ENCODE assay signal across 1 cellular context in the genomic region with DNA sequence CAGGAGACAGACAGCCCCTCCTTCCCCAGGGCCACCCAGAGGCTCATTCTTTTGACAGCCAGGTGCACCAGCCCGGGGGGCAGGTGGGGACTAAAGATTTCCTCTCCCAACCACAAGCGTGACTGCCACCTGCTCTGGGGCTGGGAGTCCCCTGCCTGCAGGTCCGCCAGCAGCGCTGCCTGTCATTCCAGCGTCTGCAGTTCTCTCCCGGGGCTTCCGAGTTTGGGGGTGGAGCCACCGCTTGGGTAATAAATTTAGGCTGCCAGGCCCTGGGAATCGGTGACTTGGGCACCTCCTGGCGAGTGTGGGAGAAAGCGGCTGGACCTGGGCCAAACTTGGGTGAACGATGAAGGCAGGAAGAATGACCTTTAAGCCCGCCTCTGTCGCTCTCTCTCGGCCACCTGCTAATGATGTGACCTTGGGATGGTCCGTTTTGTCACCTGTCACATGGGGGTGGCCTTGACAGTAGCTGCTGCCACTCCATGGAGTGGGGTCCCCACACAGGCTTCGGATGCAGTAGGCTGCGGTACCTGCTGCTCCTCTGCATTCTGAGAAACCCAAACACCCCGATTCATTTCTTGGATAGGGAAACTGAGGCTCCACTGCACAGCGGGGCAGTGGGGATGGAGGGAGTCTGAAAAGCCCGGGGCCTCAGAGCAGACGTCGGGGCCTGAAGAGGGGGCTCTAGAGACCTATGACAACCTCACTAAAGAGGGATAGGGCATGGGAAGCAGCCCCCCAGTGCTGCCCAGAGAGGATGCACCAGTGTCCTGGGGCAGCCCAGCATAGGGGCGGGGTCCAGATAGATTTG.
TF ChIP-seq lines count a peak whose summit lies in the region.

No MANE protein-coding gene starts in this region.

TF ChIP-seq in HepG2, 621 proteins besides CTCF, POLR2A, EP300 and RAD21 (continued from another document and continues in another):
- TF ChIP-seq ZBTB3 (CRISPR knock-in tag; IDR thresholded peaks at IDR 0.05; ENCODE audit: borderline replicate concordance, low read depth) (no peak), FOXA1 (IDR thresholded peaks at IDR 0.05) (no peak), FOXA1 (CRISPR knock-in tag; IDR thresholded peaks at IDR 0.05) (no peak), ZSCAN30 (CRISPR knock-in tag; IDR thresholded peaks at IDR 0.05) (no peak), HNRNPH1 (optimal IDR thresholded peaks at IDR 0.05; ENCODE audit: low read depth, low read length) (no peak), PAF1 (CRISPR knock-in tag; IDR thresholded peaks at IDR 0.05) (peak; percentile 70), MEIS1 (CRISPR knock-in tag; IDR thresholded peaks at IDR 0.05; ENCODE audit: borderline replicate concordance) (peak; percentile 79; the same call in 1 of the 2 replicates), REXO4 (CRISPR knock-in tag; IDR thresholded peaks at IDR 0.05; ENCODE audit: borderline replicate concordance) (no peak), ZFAT (CRISPR knock-in tag; conservative IDR thresholded peaks at IDR 0.05) (no peak), EZH2 (conservative IDR thresholded peaks at IDR 0.05; ENCODE audit: low read depth, low read length) (no peak), ZBTB42 (CRISPR knock-in tag; IDR thresholded peaks at IDR 0.05) (no peak), ZNF816 (CRISPR knock-in tag; IDR thresholded peaks at IDR 0.05; ENCODE audit: borderline replicate concordance) (no peak), NFKB2 (CRISPR knock-in tag; IDR thresholded peaks at IDR 0.05; ENCODE audit: borderline replicate concordance) (peak; percentile 19; the same call in 1 of the 2 replicates), ZNF33B (CRISPR knock-in tag; IDR thresholded peaks at IDR 0.05) (peak; percentile 62; the same call in 1 of the 2 replicates), AGO2 (optimal IDR thresholded peaks at IDR 0.05; ENCODE audit: low read depth, low read length) (peak; percentile 50), ARHGAP35 (CRISPR knock-in tag; IDR thresholded peaks at IDR 0.05; ENCODE audit: borderline replicate concordance) (no peak), SYNCRIP (IDR thresholded peaks at IDR 0.05; ENCODE audit: insufficient read depth, low read depth, low read length) (no peak), YEATS4 (CRISPR knock-in tag; IDR thresholded peaks at IDR 0.05; ENCODE audit: borderline replicate concordance) (peak; percentile 59; the same call in 1 of the 2 replicates), KLF6 (CRISPR knock-in tag; IDR thresholded peaks at IDR 0.05) (0 out of 2 replicates have a peak, but pooled peaks have one; percentile 74), NKX3-1 (CRISPR knock-in tag; IDR thresholded peaks at IDR 0.05) (no peak), ATF7-NPFF (CRISPR knock-in tag; IDR thresholded peaks at IDR 0.05; ENCODE audit: low read depth) (peak; percentile 40; the same call in 1 of the 2 replicates), FOXM1 (CRISPR knock-in tag; IDR thresholded peaks at IDR 0.05) (no peak), TOPORS (CRISPR knock-in tag; IDR thresholded peaks at IDR 0.05) (no peak), ZNF543 (CRISPR knock-in tag; IDR thresholded peaks at IDR 0.05) (0 out of 2 replicates have a peak, but pooled peaks have one; percentile 43), MIER3 (CRISPR knock-in tag; IDR thresholded peaks at IDR 0.05; ENCODE audit: borderline replicate concordance) (no peak; the same call in 1 of the 2 replicates), ZNF296 (CRISPR knock-in tag; conservative IDR thresholded peaks at IDR 0.05) (no peak), ZIK1 (CRISPR knock-in tag; IDR thresholded peaks at IDR 0.05; ENCODE audit: borderline replicate concordance, low read depth) (peak; percentile 56; the same call in 1 of the 2 replicates), ZNF674 (CRISPR knock-in tag; IDR thresholded peaks at IDR 0.05; ENCODE audit: low read depth) (no peak)
- TF ChIP-seq, protein P1, sequence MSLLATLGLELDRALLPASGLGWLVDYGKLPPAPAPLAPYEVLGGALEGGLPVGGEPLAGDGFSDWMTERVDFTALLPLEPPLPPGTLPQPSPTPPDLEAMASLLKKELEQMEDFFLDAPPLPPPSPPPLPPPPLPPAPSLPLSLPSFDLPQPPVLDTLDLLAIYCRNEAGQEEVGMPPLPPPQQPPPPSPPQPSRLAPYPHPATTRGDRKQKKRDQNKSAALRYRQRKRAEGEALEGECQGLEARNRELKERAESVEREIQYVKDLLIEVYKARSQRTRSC (CRISPR knock-in tag; IDR thresholded peaks at IDR 0.05; ENCODE audit: low read depth): no peak
- TF ChIP-seq, protein P2, sequence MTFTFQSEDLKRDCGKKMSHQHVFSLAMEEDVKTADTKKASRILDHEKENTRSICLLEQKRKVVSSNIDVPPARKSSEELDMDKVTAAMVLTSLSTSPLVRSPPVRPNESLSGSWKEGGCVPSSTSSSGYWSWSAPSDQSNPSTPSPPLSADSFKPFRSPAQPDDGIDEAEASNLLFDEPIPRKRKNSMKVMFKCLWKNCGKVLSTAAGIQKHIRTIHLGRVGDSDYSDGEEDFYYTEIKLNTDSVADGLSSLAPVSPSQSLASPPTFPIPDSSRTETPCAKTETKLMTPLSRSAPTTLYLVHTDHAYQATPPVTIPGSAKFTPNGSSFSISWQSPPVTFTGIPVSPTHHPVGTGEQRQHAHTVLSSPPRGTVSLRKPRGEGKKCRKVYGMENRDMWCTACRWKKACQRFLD (CRISPR knock-in tag; IDR thresholded peaks at IDR 0.05; ENCODE audit: borderline replicate concordance): no peak
- TF ChIP-seq, protein P3, sequence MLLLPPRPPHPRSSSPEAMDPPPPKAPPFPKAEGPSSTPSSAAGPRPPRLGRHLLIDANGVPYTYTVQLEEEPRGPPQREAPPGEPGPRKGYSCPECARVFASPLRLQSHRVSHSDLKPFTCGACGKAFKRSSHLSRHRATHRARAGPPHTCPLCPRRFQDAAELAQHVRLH (CRISPR knock-in tag; IDR thresholded peaks at IDR 0.05; ENCODE audit: borderline replicate concordance, low read depth): no peak
- TF ChIP-seq, protein P4, sequence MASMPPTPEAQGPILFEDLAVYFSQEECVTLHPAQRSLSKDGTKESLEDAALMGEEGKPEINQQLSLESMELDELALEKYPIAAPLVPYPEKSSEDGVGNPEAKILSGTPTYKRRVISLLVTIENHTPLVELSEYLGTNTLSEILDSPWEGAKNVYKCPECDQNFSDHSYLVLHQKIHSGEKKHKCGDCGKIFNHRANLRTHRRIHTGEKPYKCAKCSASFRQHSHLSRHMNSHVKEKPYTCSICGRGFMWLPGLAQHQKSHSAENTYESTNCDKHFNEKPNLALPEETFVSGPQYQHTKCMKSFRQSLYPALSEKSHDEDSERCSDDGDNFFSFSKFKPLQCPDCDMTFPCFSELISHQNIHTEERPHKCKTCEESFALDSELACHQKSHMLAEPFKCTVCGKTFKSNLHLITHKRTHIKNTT (CRISPR knock-in tag; IDR thresholded peaks at IDR 0.05): no peak
- TF ChIP-seq, protein P5, sequence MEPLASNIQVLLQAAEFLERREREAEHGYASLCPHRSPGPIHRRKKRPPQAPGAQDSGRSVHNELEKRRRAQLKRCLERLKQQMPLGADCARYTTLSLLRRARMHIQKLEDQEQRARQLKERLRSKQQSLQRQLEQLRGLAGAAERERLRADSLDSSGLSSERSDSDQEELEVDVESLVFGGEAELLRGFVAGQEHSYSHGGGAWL (CRISPR knock-in tag; IDR thresholded peaks at IDR 0.05): no peak; the same call in 1 of the 2 replicates
- TF ChIP-seq, protein P6, sequence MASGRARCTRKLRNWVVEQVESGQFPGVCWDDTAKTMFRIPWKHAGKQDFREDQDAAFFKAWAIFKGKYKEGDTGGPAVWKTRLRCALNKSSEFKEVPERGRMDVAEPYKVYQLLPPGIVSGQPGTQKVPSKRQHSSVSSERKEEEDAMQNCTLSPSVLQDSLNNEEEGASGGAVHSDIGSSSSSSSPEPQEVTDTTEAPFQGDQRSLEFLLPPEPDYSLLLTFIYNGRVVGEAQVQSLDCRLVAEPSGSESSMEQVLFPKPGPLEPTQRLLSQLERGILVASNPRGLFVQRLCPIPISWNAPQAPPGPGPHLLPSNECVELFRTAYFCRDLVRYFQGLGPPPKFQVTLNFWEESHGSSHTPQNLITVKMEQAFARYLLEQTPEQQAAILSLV (CRISPR knock-in tag; IDR thresholded peaks at IDR 0.05; ENCODE audit: borderline replicate concordance): no peak; the same call in 1 of the 2 replicates
- TF ChIP-seq, protein P7, sequence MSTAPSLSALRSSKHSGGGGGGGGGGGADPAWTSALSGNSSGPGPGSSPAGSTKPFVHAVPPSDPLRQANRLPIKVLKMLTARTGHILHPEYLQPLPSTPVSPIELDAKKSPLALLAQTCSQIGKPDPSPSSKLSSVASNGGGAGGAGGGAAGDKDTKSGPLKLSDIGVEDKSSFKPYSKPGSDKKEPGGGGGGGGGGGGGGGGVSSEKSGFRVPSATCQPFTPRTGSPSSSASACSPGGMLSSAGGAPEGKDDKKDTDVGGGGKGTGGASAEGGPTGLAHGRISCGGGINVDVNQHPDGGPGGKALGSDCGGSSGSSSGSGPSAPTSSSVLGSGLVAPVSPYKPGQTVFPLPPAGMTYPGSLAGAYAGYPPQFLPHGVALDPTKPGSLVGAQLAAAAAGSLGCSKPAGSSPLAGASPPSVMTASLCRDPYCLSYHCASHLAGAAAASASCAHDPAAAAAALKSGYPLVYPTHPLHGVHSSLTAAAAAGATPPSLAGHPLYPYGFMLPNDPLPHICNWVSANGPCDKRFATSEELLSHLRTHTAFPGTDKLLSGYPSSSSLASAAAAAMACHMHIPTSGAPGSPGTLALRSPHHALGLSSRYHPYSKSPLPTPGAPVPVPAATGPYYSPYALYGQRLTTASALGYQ (CRISPR knock-in tag; IDR thresholded peaks at IDR 0.05): no peak
- TF ChIP-seq, protein P8, sequence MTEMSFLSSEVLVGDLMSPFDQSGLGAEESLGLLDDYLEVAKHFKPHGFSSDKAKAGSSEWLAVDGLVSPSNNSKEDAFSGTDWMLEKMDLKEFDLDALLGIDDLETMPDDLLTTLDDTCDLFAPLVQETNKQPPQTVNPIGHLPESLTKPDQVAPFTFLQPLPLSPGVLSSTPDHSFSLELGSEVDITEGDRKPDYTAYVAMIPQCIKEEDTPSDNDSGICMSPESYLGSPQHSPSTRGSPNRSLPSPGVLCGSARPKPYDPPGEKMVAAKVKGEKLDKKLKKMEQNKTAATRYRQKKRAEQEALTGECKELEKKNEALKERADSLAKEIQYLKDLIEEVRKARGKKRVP (CRISPR knock-in tag; IDR thresholded peaks at IDR 0.05): no peak
- TF ChIP-seq, protein P9, sequence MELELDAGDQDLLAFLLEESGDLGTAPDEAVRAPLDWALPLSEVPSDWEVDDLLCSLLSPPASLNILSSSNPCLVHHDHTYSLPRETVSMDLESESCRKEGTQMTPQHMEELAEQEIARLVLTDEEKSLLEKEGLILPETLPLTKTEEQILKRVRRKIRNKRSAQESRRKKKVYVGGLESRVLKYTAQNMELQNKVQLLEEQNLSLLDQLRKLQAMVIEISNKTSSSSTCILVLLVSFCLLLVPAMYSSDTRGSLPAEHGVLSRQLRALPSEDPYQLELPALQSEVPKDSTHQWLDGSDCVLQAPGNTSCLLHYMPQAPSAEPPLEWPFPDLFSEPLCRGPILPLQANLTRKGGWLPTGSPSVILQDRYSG (CRISPR knock-in tag; IDR thresholded peaks at IDR 0.05): no peak
- TF ChIP-seq, protein P10, sequence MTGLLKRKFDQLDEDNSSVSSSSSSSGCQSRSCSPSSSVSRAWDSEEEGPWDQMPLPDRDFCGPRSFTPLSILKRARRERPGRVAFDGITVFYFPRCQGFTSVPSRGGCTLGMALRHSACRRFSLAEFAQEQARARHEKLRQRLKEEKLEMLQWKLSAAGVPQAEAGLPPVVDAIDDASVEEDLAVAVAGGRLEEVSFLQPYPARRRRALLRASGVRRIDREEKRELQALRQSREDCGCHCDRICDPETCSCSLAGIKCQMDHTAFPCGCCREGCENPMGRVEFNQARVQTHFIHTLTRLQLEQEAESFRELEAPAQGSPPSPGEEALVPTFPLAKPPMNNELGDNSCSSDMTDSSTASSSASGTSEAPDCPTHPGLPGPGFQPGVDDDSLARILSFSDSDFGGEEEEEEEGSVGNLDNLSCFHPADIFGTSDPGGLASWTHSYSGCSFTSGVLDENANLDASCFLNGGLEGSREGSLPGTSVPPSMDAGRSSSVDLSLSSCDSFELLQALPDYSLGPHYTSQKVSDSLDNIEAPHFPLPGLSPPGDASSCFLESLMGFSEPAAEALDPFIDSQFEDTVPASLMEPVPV (CRISPR knock-in tag; IDR thresholded peaks at IDR 0.05): no peak
- TF ChIP-seq, protein P11, sequence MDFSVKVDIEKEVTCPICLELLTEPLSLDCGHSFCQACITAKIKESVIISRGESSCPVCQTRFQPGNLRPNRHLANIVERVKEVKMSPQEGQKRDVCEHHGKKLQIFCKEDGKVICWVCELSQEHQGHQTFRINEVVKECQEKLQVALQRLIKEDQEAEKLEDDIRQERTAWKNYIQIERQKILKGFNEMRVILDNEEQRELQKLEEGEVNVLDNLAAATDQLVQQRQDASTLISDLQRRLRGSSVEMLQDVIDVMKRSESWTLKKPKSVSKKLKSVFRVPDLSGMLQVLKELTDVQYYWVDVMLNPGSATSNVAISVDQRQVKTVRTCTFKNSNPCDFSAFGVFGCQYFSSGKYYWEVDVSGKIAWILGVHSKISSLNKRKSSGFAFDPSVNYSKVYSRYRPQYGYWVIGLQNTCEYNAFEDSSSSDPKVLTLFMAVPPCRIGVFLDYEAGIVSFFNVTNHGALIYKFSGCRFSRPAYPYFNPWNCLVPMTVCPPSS (IDR thresholded peaks at IDR 0.05): no peak
- TF ChIP-seq, protein P12, sequence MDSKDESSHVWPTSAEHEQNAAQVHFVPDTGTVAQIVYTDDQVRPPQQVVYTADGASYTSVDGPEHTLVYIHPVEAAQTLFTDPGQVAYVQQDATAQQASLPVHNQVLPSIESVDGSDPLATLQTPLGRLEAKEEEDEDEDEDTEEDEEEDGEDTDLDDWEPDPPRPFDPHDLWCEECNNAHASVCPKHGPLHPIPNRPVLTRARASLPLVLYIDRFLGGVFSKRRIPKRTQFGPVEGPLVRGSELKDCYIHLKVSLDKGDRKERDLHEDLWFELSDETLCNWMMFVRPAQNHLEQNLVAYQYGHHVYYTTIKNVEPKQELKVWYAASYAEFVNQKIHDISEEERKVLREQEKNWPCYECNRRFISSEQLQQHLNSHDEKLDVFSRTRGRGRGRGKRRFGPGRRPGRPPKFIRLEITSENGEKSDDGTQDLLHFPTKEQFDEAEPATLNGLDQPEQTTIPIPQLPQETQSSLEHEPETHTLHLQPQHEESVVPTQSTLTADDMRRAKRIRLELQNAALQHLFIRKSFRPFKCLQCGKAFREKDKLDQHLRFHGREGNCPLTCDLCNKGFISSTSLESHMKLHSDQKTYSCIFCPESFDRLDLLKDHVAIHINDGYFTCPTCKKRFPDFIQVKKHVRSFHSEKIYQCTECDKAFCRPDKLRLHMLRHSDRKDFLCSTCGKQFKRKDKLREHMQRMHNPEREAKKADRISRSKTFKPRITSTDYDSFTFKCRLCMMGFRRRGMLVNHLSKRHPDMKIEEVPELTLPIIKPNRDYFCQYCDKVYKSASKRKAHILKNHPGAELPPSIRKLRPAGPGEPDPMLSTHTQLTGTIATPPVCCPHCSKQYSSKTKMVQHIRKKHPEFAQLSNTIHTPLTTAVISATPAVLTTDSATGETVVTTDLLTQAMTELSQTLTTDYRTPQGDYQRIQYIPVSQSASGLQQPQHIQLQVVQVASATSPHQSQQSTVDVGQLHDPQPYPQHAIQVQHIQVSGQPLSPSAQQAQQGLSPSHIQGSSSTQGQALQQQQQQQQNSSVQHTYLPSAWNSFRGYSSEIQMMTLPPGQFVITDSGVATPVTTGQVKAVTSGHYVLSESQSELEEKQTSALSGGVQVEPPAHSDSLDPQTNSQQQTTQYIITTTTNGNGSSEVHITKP (CRISPR knock-in tag; IDR thresholded peaks at IDR 0.05; ENCODE audit: low read depth): peak; percentile 80
- TF ChIP-seq, protein P13, sequence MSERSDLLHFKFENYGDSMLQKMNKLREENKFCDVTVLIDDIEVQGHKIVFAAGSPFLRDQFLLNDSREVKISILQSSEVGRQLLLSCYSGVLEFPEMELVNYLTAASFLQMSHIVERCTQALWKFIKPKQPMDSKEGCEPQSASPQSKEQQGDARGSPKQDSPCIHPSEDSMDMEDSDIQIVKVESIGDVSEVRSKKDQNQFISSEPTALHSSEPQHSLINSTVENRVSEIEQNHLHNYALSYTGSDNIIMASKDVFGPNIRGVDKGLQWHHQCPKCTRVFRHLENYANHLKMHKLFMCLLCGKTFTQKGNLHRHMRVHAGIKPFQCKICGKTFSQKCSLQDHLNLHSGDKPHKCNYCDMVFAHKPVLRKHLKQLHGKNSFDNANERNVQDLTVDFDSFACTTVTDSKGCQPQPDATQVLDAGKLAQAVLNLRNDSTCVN (CRISPR knock-in tag; IDR thresholded peaks at IDR 0.05; ENCODE audit: borderline replicate concordance): no peak
